Comparison of ENCODE assay signal across 8 cellular contexts in the genomic region with DNA sequence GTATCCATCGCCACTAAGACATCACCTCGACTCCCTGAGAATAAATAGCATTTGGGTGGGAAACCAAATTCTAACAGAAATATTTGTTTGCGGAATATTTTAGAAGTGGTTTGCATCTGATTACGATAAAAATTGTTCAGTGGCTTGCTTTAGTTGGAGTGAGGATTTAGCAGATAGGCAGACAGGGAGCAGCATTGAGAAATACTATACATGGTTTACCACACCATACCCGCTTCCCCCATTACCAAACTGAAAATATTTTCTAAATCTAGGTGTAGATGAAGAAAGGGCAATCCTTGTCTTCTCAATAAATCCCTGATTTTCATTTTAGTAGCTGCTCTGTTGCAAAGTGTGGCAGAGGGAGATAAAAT. TPM values are rescaled to one million over a fixed set of nuclear protein-coding genes. Genes with fewer than 3 reads are reported as not detected.
DNase-seq lines count a peak whose midpoint lies in the region; ATAC-seq, FAIRE-seq and TF ChIP-seq lines count a peak whose summit lies in the region.

No MANE protein-coding gene starts in this region.

- H3K9me3 ChIP-seq in Caco-2 (no peaks in the 10 kb centered on the region), PC-3 (ENCODE audit: low read length) (no peaks in the 10 kb centered on the region), endothelial cell of umbilical vein (replicated peaks; ENCODE audit: control insufficient read depth, insufficient read depth, low read length) (no peaks in the 10 kb centered on the region), parathyroid adenoma (ENCODE audit: control insufficient read depth, low read length) (no peaks in the 10 kb centered on the region)

- POLR2A ChIA-PET in Caco-2 (lab: Charles Lee): interaction anchor here (0.6 to 2.0 kb wide), 7 partner anchors 14 to 263 kb away, joined by 3 to 16 read pairs (median 4); no protein-coding TSS in a partner anchor
- POLR2A ChIA-PET in PC-3 (lab: Charles Lee; ENCODE audit: unreplicated experiment): interaction anchor here (0.9 to 1.3 kb wide), 3 partner anchors 25 to 90 kb away, joined by 3 to 12 read pairs (median 9); no protein-coding TSS in a partner anchor
- POLR2A ChIA-PET in endothelial cell of umbilical vein (lab: Charles Lee): interaction anchor here (0.9 to 1.6 kb wide), 4 partner anchors 11 to 118 kb away, joined by 3 to 10 read pairs (median 5); a partner anchor contains a TSS

- H3K27me3 Mint-ChIP-seq in Caco-2 (ENCODE audit: insufficient read depth, unreplicated experiment): no peaks in the 10 kb centered on the region

- H3K4me2 ChIP-seq in PC-3 (ENCODE audit: low read length): peak overlapping the region; percentile 91
- peak overlapping the region; percentile 56 for H3K4me2 ChIP-seq in endothelial cell of umbilical vein (ENCODE audit: insufficient read depth, low read length)
- H3K4me2 ChIP-seq in parathyroid adenoma (ENCODE audit: low read length): peak overlapping the region; percentile 81

- BruUV-seq in Caco-2 (replicated peaks; lab: Mats Ljungman, UMichigan): no TSS peak
- no TSS peak for BruUV-seq in PC-3 (replicated peaks; lab: Mats Ljungman, UMichigan)
- no TSS peak for BruUV-seq in endothelial cell of umbilical vein (replicated peaks; lab: Mats Ljungman, UMichigan)

- peaks cover 12% of the 10 kb centered on the region for H3K4me1 ChIP-seq in Caco-2
- peaks cover 31% of the 10 kb centered on the region for H3K4me1 ChIP-seq in PC-3 (ENCODE audit: insufficient read depth, low read length)
- peaks cover 33% of the 10 kb centered on the region for H3K4me1 ChIP-seq in endothelial cell of umbilical vein (ENCODE audit: control insufficient read depth, extremely low read depth, insufficient read depth, low read length)
- H3K4me1 ChIP-seq in parathyroid adenoma: peaks cover 17% of the 10 kb centered on the region

- no peaks in the 10 kb centered on the region for H3K9me3 Mint-ChIP-seq in Caco-2 (ENCODE audit: unreplicated experiment)

- H3K27ac Mint-ChIP-seq in Caco-2 (ENCODE audit: unreplicated experiment): peak overlapping the region; percentile 98

- H3K79me2 ChIP-seq in PC-3 (ENCODE audit: low read length) (peaks cover 65% of the 10 kb centered on the region), endothelial cell of umbilical vein (ENCODE audit: control insufficient read depth, insufficient read depth, low read length) (peaks cover 38% of the 10 kb centered on the region), parathyroid adenoma (peaks cover 9% of the 10 kb centered on the region)

- peak overlapping the region; percentile 25; the same call in 1 of the 2 replicates for H3K27ac ChIP-seq in PC-3 (ENCODE audit: low read length)
- H3K27ac ChIP-seq in endothelial cell of umbilical vein (ENCODE audit: insufficient read depth, low read depth, low read length): no peak overlapping the region
- H3K27ac ChIP-seq in parathyroid adenoma: peak overlapping the region; percentile 93

- no peaks in the 10 kb centered on the region for H3F3A ChIP-seq in PC-3 (ENCODE audit: low read length, unreplicated experiment)

- dilution Hi-C loops in endothelial cell of umbilical vein (cut with MboI; ENCODE audit: extremely low pct_ligation_motif_present, low sequenced_read_pairs): no loop called here

- peak overlapping the region; percentile 69 for H2AFZ ChIP-seq in PC-3 (ENCODE audit: low read length)
- H2AFZ ChIP-seq in endothelial cell of umbilical vein (ENCODE audit: low read depth, low read length): no peak overlapping the region
- H2AFZ ChIP-seq in parathyroid adenoma: peak overlapping the region; percentile 45

- intact Hi-C loops in Caco-2 (cut with micrococcal nuclease; ENCODE audit: unreplicated experiment) (loop anchor here (10.0 kb wide), 1 partner anchor 120 kb away; a partner anchor contains a TSS), PC-3 (cut with micrococcal nuclease) (loop anchor here (2.0 to 10.0 kb wide), 3 partner anchors 30 to 140 kb away; a partner anchor contains a TSS), endothelial cell of umbilical vein (cut with micrococcal nuclease) (loop anchor here (1.0 to 2.0 kb wide), 5 partner anchors 62 to 142 kb away; a partner anchor contains a TSS)

- H3K36me3 ChIP-seq in Caco-2 (ENCODE audit: control insufficient read depth, insufficient read depth, low read length) (peaks cover 3% of the 10 kb centered on the region), PC-3 (ENCODE audit: low read depth, low read length) (no peaks in the 10 kb centered on the region), endothelial cell of umbilical vein (ENCODE audit: control insufficient read depth in 2 of 2, extremely low read depth in 1 of 2, insufficient read depth in 2 of 2, low read length in 2 of 2) (peaks cover 0 to 4% of the 10 kb centered on the region in 2 experiments), parathyroid adenoma (ENCODE audit: control insufficient read depth, insufficient read depth, low read length) (no peaks in the 10 kb centered on the region)

- H4K20me1 ChIP-seq in PC-3 (ENCODE audit: low read length) (no peaks in the 10 kb centered on the region), endothelial cell of umbilical vein (replicated peaks; ENCODE audit: control insufficient read depth, extremely low read depth, insufficient read depth, low read length) (no peaks in the 10 kb centered on the region)

- ATAC-seq in PC-3: no peak
- no peak for ATAC-seq in HG03139 (IDR thresholded peaks at IDR 0.05; ENCODE audit: unreplicated experiment)

- H3K9me1 ChIP-seq in endothelial cell of umbilical vein (replicated peaks; ENCODE audit: control insufficient read depth, extremely low read depth, insufficient read depth, low read length): no peaks in the 10 kb centered on the region

- DNase-seq in Caco-2: no peak
- DNase-seq in PC-3: peak; percentile 19
- no peak for DNase-seq in endothelial cell of umbilical vein (ENCODE audit: low read depth, low spot score)
- DNase-seq in DMS153 treated with DMSO at 0.1 percent for 48 hours (lab: John Stamatoyannopoulos, UW; ENCODE audit: unreplicated experiment): no peak
- DNase-seq in SHP77 treated with DMSO at 0.1 percent for 48 hours (lab: John Stamatoyannopoulos, UW): no peak
- DNase-seq in NCI-H1930 (lab: John Stamatoyannopoulos, UW): no peak

- peaks cover 40% of the 10 kb centered on the region for H3K36me3 Mint-ChIP-seq in Caco-2 (ENCODE audit: insufficient read depth, unreplicated experiment)

- H3K4me1 Mint-ChIP-seq in Caco-2 (ENCODE audit: low read depth, unreplicated experiment): peaks cover 28% of the 10 kb centered on the region

- no peak for TF ChIP-seq POLR2A in endothelial cell of umbilical vein (IDR thresholded peaks at IDR 0.05; ENCODE audit: low read depth, low read length)

- peak overlapping the region; percentile 44 for H3K4me3 ChIP-seq in Caco-2 (ENCODE audit: low read depth, low read length)
- peak overlapping the region; percentile 81 for H3K4me3 ChIP-seq in PC-3 (ENCODE audit: low read length)
- no peak overlapping the region for H3K4me3 ChIP-seq in endothelial cell of umbilical vein (replicated peaks in 1 of 3; ENCODE audit: insufficient read depth in 1 of 3, low read depth in 1 of 3, low read length in 3 of 3)
- peak overlapping the region; percentile 81 for H3K4me3 ChIP-seq in parathyroid adenoma (ENCODE audit: low read depth, low read length)

- H3K27me3 ChIP-seq in Caco-2 (replicated peaks; ENCODE audit: control insufficient read depth, insufficient read depth, low read length) (no peaks in the 10 kb centered on the region), PC-3 (ENCODE audit: low read length) (no peaks in the 10 kb centered on the region), endothelial cell of umbilical vein (ENCODE audit: control insufficient read depth in 2 of 2, insufficient read depth in 2 of 2, low read length in 2 of 2) (no peaks in the 10 kb centered on the region), parathyroid adenoma (ENCODE audit: control insufficient read depth, insufficient read depth, low read length) (no peaks in the 10 kb centered on the region)

- H3K9ac ChIP-seq in PC-3 (ENCODE audit: low read length) (peak overlapping the region; percentile 44), endothelial cell of umbilical vein (replicated peaks; ENCODE audit: extremely low read depth, insufficient read depth, low read length) (no peak overlapping the region), parathyroid adenoma (no peak overlapping the region)

- peak overlapping the region; percentile 84 for H3K4me3 Mint-ChIP-seq in Caco-2 (ENCODE audit: unreplicated experiment)

- TF ChIP-seq CTCF in Caco-2 (IDR thresholded peaks at IDR 0.05; ENCODE audit: insufficient read depth in 1 of 2, low read depth in 1 of 2, low read length in 1 of 2, severe bottlenecking in 1 of 2, unreplicated experiment in 1 of 2) (no peak), PC-3 (conservative IDR thresholded peaks at IDR 0.05; ENCODE audit: low read depth, low read length) (no peak), endothelial cell of umbilical vein (IDR thresholded peaks at IDR 0.05; ENCODE audit: extremely low read depth in 1 of 2, insufficient read depth in 1 of 2, low read depth in 1 of 2, low read length in 2 of 2) (no peak), parathyroid adenoma (IDR thresholded peaks at IDR 0.05) (no peak)

- H3K9me2 ChIP-seq in PC-3 (replicated peaks; ENCODE audit: low read length): no peaks in the 10 kb centered on the region

- FAIRE-seq in endothelial cell of umbilical vein (lab: Jason Lieb, UNC): no peak

- CTCF ChIA-PET in Caco-2 (lab: Charles Lee): interaction anchor here (0.7 to 7.6 kb wide), 11 partner anchors 8 to 252 kb away, joined by 3 to 82 read pairs (median 3); no protein-coding TSS in a partner anchor
- CTCF ChIA-PET in PC-3 (lab: Charles Lee): interaction anchor here (0.9 to 1.7 kb wide), 2 partner anchors 49 to 90 kb away, joined by 7 to 10 read pairs; no protein-coding TSS in a partner anchor
- CTCF ChIA-PET in endothelial cell of umbilical vein (lab: Charles Lee): interaction anchor here (0.9 to 2.4 kb wide), 9 partner anchors 13 to 139 kb away, joined by 3 to 30 read pairs (median 5); a partner anchor contains a TSS

TF ChIP-seq in endothelial cell of umbilical vein, 7 proteins besides CTCF, POLR2A, EP300 and RAD21 (continues in another document):
- TF ChIP-seq FOS (IDR thresholded peaks at IDR 0.05; ENCODE audit: borderline replicate concordance, insufficient read depth, low read length) (no peak), GATA2 (IDR thresholded peaks at IDR 0.05; ENCODE audit: insufficient read depth, insufficient read length, low read depth, low read length) (no peak), POLR2AphosphoS5 (IDR thresholded peaks at IDR 0.05; ENCODE audit: insufficient read depth, low read depth, low read length) (no peak)

RNA-seq across cellular contexts. Expression of a gene that starts 0.9 kb away (rescaled TPM):
- total RNA-seq in Caco-2 (2022) (10.2 and 15.5 TPM in 2 replicates), PC-3 (2014; rRNA removed) (9.9 and 16.9 TPM in 2 replicates), endothelial cell of umbilical vein (10.3 and 11.6 TPM in 2 replicates)
- polyA plus RNA-seq in endothelial cell of umbilical vein: 4.7 and 7.1 TPM in 2 replicates
- 3.4 and 5.1 TPM in 2 replicates for polyA plus RNA-seq in endothelial cell of umbilical vein (2011; cell fraction: cytosol; rRNA removed)
- 15.2 and 19.3 TPM in 2 replicates for polyA plus RNA-seq in endothelial cell of umbilical vein (2011; cell fraction: nucleus; rRNA removed)
- 3.5 and 3.7 TPM in 2 replicates for polyA plus RNA-seq in endothelial cell of umbilical vein (2012)
- 7.4 and 14.0 TPM in 2 replicates for polyA minus RNA-seq in endothelial cell of umbilical vein
- polyA minus RNA-seq in endothelial cell of umbilical vein (2011; cell fraction: cytosol; rRNA and poly(A)+ RNA removed): 8.7 TPM
- polyA minus RNA-seq in endothelial cell of umbilical vein (2011; cell fraction: nucleus; rRNA and poly(A)+ RNA removed): 3.3 and 10.0 TPM in 2 replicates

Comparison
In these comparisons a context has a peak if more than half of its experiments do, and no peak if none do; other contexts are left out.
1. H3K4me3 ChIP-seq: peak in Caco-2 (single experiment), PC-3 (single experiment) and parathyroid adenoma (single experiment); none in endothelial cell of umbilical vein (0 of 3).
2. Peak in every context shown above with its lines, with median percentiles within 50 percentile points of each other: H3K4me2 ChIP-seq.